Comparison of ENCODE assay signal across 15 cellular contexts in genomic region chr1:10724511-10724910, GRCh38.
DNase-seq lines count a peak whose midpoint lies in the region; ATAC-seq, FAIRE-seq and TF ChIP-seq lines count a peak whose summit lies in the region.
"Had no signal": no experiment of that assay in that cellular context is flagged by ENCODE, and none has a peak within 500 bp of the region (broad histone marks: within the 10 kb centered on the region; RNA-seq: fewer than 3 reads in every experiment).

No MANE protein-coding gene starts in this region.

- DNase-seq in body of pancreas (no peak), left colon (no peak), MM.1S (no peak), urothelium cell line (ENCODE audit: low spot score) (no peak), type B pancreatic cell (ENCODE audit: extremely low spot score, unreplicated experiment) (no peak)
- DNase-seq: activated B cell treated with CpG ODN at 0.5 μM for 24 hours; stimulated activated naive CD8-positive, alpha-beta T cell treated with anti-CD3 and anti-CD28 coated beads, Interleukin-15, Interleukin-2, amounts not matched to agents 100 U/mL and 50 U/mL, for 24 hours; T-helper 1 cell had no signal

- no peak for ATAC-seq in body of pancreas
- ATAC-seq in left colon, result peak; percentile 8
- no peak for ATAC-seq in GM19035 (IDR thresholded peaks at IDR 0.05; ENCODE audit: unreplicated experiment)
- ATAC-seq: GM12878; stimulated activated naive CD8-positive, alpha-beta T cell treated with anti-CD3 and anti-CD28 coated beads, Interleukin-15, Interleukin-2, amounts not matched to agents 100 U/mL and 50 U/mL, for 24 hours had no signal

- no peaks in the 10 kb centered on the region for H3K9me3 Mint-ChIP-seq in type B pancreatic cell
- H3K9me3 Mint-ChIP-seq: activated B cell treated with CpG ODN at 0.5 μM for 24 hours had no signal

- peaks cover 0 to 19% (median 12%) of the 10 kb centered on the region in 10 experiments; a peak in 13 of 20 replicates for H3K4me1 ChIP-seq in BLaER1 treated with 17β-estradiol and CSF1 and Interleukin-3, amounts not matched to agents 10 nM and 100 nM
- H3K4me1 ChIP-seq in body of pancreas, result peaks cover 59% of the 10 kb centered on the region
- H3K4me1 ChIP-seq in skeletal muscle tissue (ENCODE audit: control insufficient read depth in 3 of 3, insufficient read depth in 3 of 3, low read length in 3 of 3), result peaks cover 51 to 90% (median 78%) of the 10 kb centered on the region in 3 donors
- no peaks in the 10 kb centered on the region for H3K4me1 ChIP-seq in MM.1S (ENCODE audit: low read length)
- H3K4me1 ChIP-seq: parathyroid adenoma had no signal

- no peak overlapping the region for H3K27ac Mint-ChIP-seq in type B pancreatic cell
- H3K27ac Mint-ChIP-seq: activated B cell treated with CpG ODN at 0.5 μM for 24 hours had no signal

- no peak overlapping the region for H3K4me3 ChIP-seq in BLaER1 treated with 17β-estradiol and CSF1 and Interleukin-3, amounts not matched to agents 10 nM and 100 nM
- H3K4me3 ChIP-seq in body of pancreas (no peak overlapping the region), skeletal muscle tissue (ENCODE audit: low read length in 3 of 3) (peak overlapping the region; percentile 15 to 45 (median 21)), MM.1S (ENCODE audit: low read length) (no peak overlapping the region)
- H3K4me3 ChIP-seq: GM12878 had no signal

- H3K4me3 Mint-ChIP-seq in type B pancreatic cell, result no peak overlapping the region
- H3K4me3 Mint-ChIP-seq: activated B cell treated with CpG ODN at 0.5 μM for 24 hours had no signal

- H4K20me1 ChIP-seq in BLaER1 treated with 17β-estradiol and CSF1 and Interleukin-3, amounts not matched to agents 10 nM and 100 nM, result no peaks in the 10 kb centered on the region; a peak in 1 of 22 replicates
- H4K20me1 ChIP-seq in MM.1S (ENCODE audit: insufficient read depth, low read length), result no peaks in the 10 kb centered on the region

- H3K36me3 Mint-ChIP-seq in type B pancreatic cell, result no peaks in the 10 kb centered on the region

- H3K9ac ChIP-seq in BLaER1 treated with 17β-estradiol and CSF1 and Interleukin-3, amounts not matched to agents 10 nM and 100 nM, result no peak overlapping the region
- H3K9ac ChIP-seq in skeletal muscle tissue (ENCODE audit: low read depth in 1 of 3, low read length in 3 of 3), result peak overlapping the region; percentile 67 to 86 (median 75)
- no peak overlapping the region for H3K9ac ChIP-seq in MM.1S (ENCODE audit: low read length)
- H3K9ac ChIP-seq: parathyroid adenoma had no signal

- no peaks in the 10 kb centered on the region for H3F3A ChIP-seq in MM.1S (ENCODE audit: insufficient read depth, low read length)

- intact Hi-C loops in body of pancreas (cut with DNase I) (no loop called here), left colon (cut with DNase I, micrococcal nuclease) (no loop called here)

- H3K9me3 ChIP-seq in BLaER1 treated with 17β-estradiol and CSF1 and Interleukin-3, amounts not matched to agents 10 nM and 100 nM (replicated peaks in 1 of 11), result no peaks in the 10 kb centered on the region
- H3K9me3 ChIP-seq in body of pancreas, result no peaks in the 10 kb centered on the region
- no peaks in the 10 kb centered on the region for H3K9me3 ChIP-seq in skeletal muscle tissue (ENCODE audit: control insufficient read depth in 3 of 3, low read length in 3 of 3)
- no peaks in the 10 kb centered on the region for H3K9me3 ChIP-seq in MM.1S (replicated peaks; ENCODE audit: insufficient read depth, low read length)

- H3K27ac ChIP-seq in BLaER1 treated with 17β-estradiol and CSF1 and Interleukin-3, amounts not matched to agents 10 nM and 100 nM, result no peak overlapping the region
- H3K27ac ChIP-seq in body of pancreas, result peak overlapping the region; percentile 76 to 92 (median 86)
- H3K27ac ChIP-seq in skeletal muscle tissue (ENCODE audit: low read depth, low read length), result peak overlapping the region; percentile 99
- no peak overlapping the region for H3K27ac ChIP-seq in MM.1S (ENCODE audit: low read length)
- H3K27ac ChIP-seq: parathyroid adenoma had no signal

- H2AFZ ChIP-seq in MM.1S (ENCODE audit: low read length), result no peak overlapping the region
- H2AFZ ChIP-seq: parathyroid adenoma had no signal

- peak in 1 of 3 donors; percentile 20 for TF ChIP-seq POLR2A in body of pancreas (IDR thresholded peaks at IDR 0.05)

- H3K4me1 Mint-ChIP-seq in type B pancreatic cell (ENCODE audit: unreplicated experiment), result peaks cover 28% of the 10 kb centered on the region
- H3K4me1 Mint-ChIP-seq: activated B cell treated with CpG ODN at 0.5 μM for 24 hours had no signal

- H3K9me2 ChIP-seq in MM.1S (replicated peaks; ENCODE audit: insufficient read depth, low read length), result no peaks in the 10 kb centered on the region

- no peaks in the 10 kb centered on the region for H3K79me2 ChIP-seq in MM.1S (ENCODE audit: low read length)
- H3K79me2 ChIP-seq: parathyroid adenoma had no signal

- H3K36me3 ChIP-seq in BLaER1 treated with 17β-estradiol and CSF1 and Interleukin-3, amounts not matched to agents 10 nM and 100 nM, result no peaks in the 10 kb centered on the region
- H3K36me3 ChIP-seq in body of pancreas (replicated peaks in 1 of 2; ENCODE audit: insufficient read depth in 1 of 2, low read depth in 2 of 2), result no peaks in the 10 kb centered on the region
- no peaks in the 10 kb centered on the region for H3K36me3 ChIP-seq in skeletal muscle tissue (ENCODE audit: control insufficient read depth in 3 of 3, insufficient read depth in 3 of 3, low read length in 3 of 3)
- no peaks in the 10 kb centered on the region for H3K36me3 ChIP-seq in MM.1S (replicated peaks; ENCODE audit: insufficient read depth, low read length)

- TF ChIP-seq CTCF in body of pancreas (IDR thresholded peaks at IDR 0.05) (no peak), MM.1S (IDR thresholded peaks at IDR 0.05; ENCODE audit: low read length) (no peak), type B pancreatic cell (conservative IDR thresholded peaks at IDR 0.05) (no peak)

- peak overlapping the region in 7 of 11 experiments; percentile 15 to 67 (median 44); a peak in 10 of 22 replicates for H3K4me2 ChIP-seq in BLaER1 treated with 17β-estradiol and CSF1 and Interleukin-3, amounts not matched to agents 10 nM and 100 nM
- no peak overlapping the region for H3K4me2 ChIP-seq in MM.1S (ENCODE audit: low read depth, low read length)

- 67 to 73% methylated on average over 4 of the region's 4 CpGs for WGBS in body of pancreas, 2 donors

- no peaks in the 10 kb centered on the region for H3K27me3 ChIP-seq in BLaER1 treated with 17β-estradiol and CSF1 and Interleukin-3, amounts not matched to agents 10 nM and 100 nM
- no peaks in the 10 kb centered on the region for H3K27me3 ChIP-seq in body of pancreas
- no peaks in the 10 kb centered on the region for H3K27me3 ChIP-seq in skeletal muscle tissue (ENCODE audit: control insufficient read depth in 3 of 3, insufficient read depth in 3 of 3, low read length in 3 of 3)
- peaks cover 99% of the 10 kb centered on the region for H3K27me3 ChIP-seq in MM.1S (replicated peaks; ENCODE audit: insufficient read depth, low read length)

- H3K27me3 Mint-ChIP-seq in type B pancreatic cell, result peaks cover 52% of the 10 kb centered on the region

- FAIRE-seq in urothelium cell line (lab: Jason Lieb, UNC), result no peak
- FAIRE-seq: colon, frontal cortex, GM12878 had no signal

Comparison
In these comparisons a context has a peak if more than half of its experiments do, and no peak if none do; other contexts are left out.
1. H3K27ac ChIP-seq: peak in body of pancreas (4 of 4) and skeletal muscle tissue (single experiment); none in BLaER1 treated with 17β-estradiol and CSF1 and Interleukin-3, amounts not matched to agents 10 nM and 100 nM (0 of 11) and MM.1S (single experiment).
2. H3K4me3 ChIP-seq: peak in skeletal muscle tissue (3 of 3); none in BLaER1 treated with 17β-estradiol and CSF1 and Interleukin-3, amounts not matched to agents 10 nM and 100 nM (0 of 10), body of pancreas (0 of 2) and MM.1S (single experiment).
3. H3K9ac ChIP-seq: peak in skeletal muscle tissue (3 of 3); none in BLaER1 treated with 17β-estradiol and CSF1 and Interleukin-3, amounts not matched to agents 10 nM and 100 nM (0 of 11) and MM.1S (single experiment).